ENCODE assay signal across 8 cellular contexts in genomic region chr1:183633676-183634343, GRCh38. TPM values are rescaled to one million over a fixed set of nuclear protein-coding genes. Genes with fewer than 3 reads are reported as not detected.
DNase-seq lines count a peak whose midpoint lies in the region; ATAC-seq and TF ChIP-seq lines count a peak whose summit lies in the region.

No MANE protein-coding gene starts in this region.

- H3K27me3 Mint-ChIP-seq in activated CD4-positive, alpha-beta T cell treated with anti-CD3 and anti-CD28 coated beads, Interleukin-2, amount 10 ng/mL, durations not matched to agents 7 days and 5 days = peaks cover 15% of the 10 kb centered on the region
- peaks cover 2% of the 10 kb centered on the region for H3K27me3 Mint-ChIP-seq in progenitor cell of endocrine pancreas

- CTCF ChIA-PET in activated CD4-positive, alpha-beta T cell treated with anti-CD3 and anti-CD28 coated beads, Interleukin-2, amount 10 ng/mL, durations not matched to agents 7 days and 5 days (lab: Charles Lee) = interaction anchor here (0.9 to 2.4 kb wide), 9 partner anchors 8 to 283 kb away, joined by 3 to 10 read pairs (median 5); partner anchors contain the start of gene APOBEC4

- no peaks in the 10 kb centered on the region for H3K9me3 Mint-ChIP-seq in activated CD4-positive, alpha-beta T cell treated with anti-CD3 and anti-CD28 coated beads, Interleukin-2, amount 10 ng/mL, durations not matched to agents 7 days and 5 days
- H3K9me3 Mint-ChIP-seq in progenitor cell of endocrine pancreas (ENCODE audit: low read depth) = no peaks in the 10 kb centered on the region

- POLR2A ChIA-PET in activated CD4-positive, alpha-beta T cell treated with anti-CD3 and anti-CD28 coated beads, Interleukin-2, amount 10 ng/mL, durations not matched to agents 7 days and 5 days (lab: Charles Lee) = interaction anchor here (0.6 to 1.1 kb wide), 2 partner anchors 155 to 163 kb away, joined by 3 read pairs; no protein-coding TSS in a partner anchor

- TF ChIP-seq CTCF in BE2C (IDR thresholded peaks at IDR 0.05; ENCODE audit: low read depth, low read length) (peak; percentile 75), GM12873 (IDR thresholded peaks at IDR 0.05; ENCODE audit: insufficient read depth, low read depth, low read length, missing control alignments) (peak; percentile 61), foreskin keratinocyte (conservative IDR thresholded peaks at IDR 0.05) (peak; percentile 66), progenitor cell of endocrine pancreas (IDR thresholded peaks at IDR 0.05; ENCODE audit: unreplicated experiment) (peak; percentile 57)

- ATAC-seq in HG02763 (IDR thresholded peaks at IDR 0.05; ENCODE audit: unreplicated experiment) (peak; percentile 50), foreskin keratinocyte (peak; percentile 20), left colon (no peak)

- peaks cover 48% of the 10 kb centered on the region for H3K4me1 Mint-ChIP-seq in activated CD4-positive, alpha-beta T cell treated with anti-CD3 and anti-CD28 coated beads, Interleukin-2, amount 10 ng/mL, durations not matched to agents 7 days and 5 days
- H3K4me1 Mint-ChIP-seq in progenitor cell of endocrine pancreas (ENCODE audit: low read depth) = peaks cover 30% of the 10 kb centered on the region

- intact Hi-C loops in left colon (cut with DNase I, micrococcal nuclease) = no loop called here

- H3K27ac Mint-ChIP-seq in activated CD4-positive, alpha-beta T cell treated with anti-CD3 and anti-CD28 coated beads, Interleukin-2, amount 10 ng/mL, durations not matched to agents 7 days and 5 days = peak overlapping the region; percentile 93
- peak overlapping the region; percentile 12 for H3K27ac Mint-ChIP-seq in progenitor cell of endocrine pancreas

- H3K27ac ChIP-seq in foreskin keratinocyte = no peak overlapping the region

- peak overlapping the region; percentile 100 for H3K4me3 Mint-ChIP-seq in activated CD4-positive, alpha-beta T cell treated with anti-CD3 and anti-CD28 coated beads, Interleukin-2, amount 10 ng/mL, durations not matched to agents 7 days and 5 days
- peak overlapping the region; percentile 100 for H3K4me3 Mint-ChIP-seq in progenitor cell of endocrine pancreas (ENCODE audit: low read depth)

- H3K27me3 ChIP-seq in BE2C (no peaks in the 10 kb centered on the region), foreskin keratinocyte (no peaks in the 10 kb centered on the region)

- H3K4me3 ChIP-seq in BE2C (ENCODE audit: low read depth, low read length) = peak overlapping the region; percentile 91

- DNase-seq in BE2C (peak; percentile 29), NCI-H2029 treated with DMSO at 0.1 percent for 48 hours (lab: John Stamatoyannopoulos, UW) (peak; percentile 24), foreskin keratinocyte (peak; percentile 59 to 76), progenitor cell of endocrine pancreas (ENCODE audit: low spot score, unreplicated experiment) (no peak), left colon (no peak)
- peak; percentile 52 for DNase-seq in activated CD4-positive, alpha-beta T cell treated with anti-CD3 and anti-CD28 coated beads, Interleukin-2, amount 10 ng/mL, durations not matched to agents 7 days and 5 days

- peaks cover 8% of the 10 kb centered on the region; the same call in 1 of the 2 replicates for H3K4me1 ChIP-seq in BE2C
- H3K4me1 ChIP-seq in foreskin keratinocyte = peaks cover 34% of the 10 kb centered on the region

- H3K9me3 ChIP-seq in BE2C = no peaks in the 10 kb centered on the region

- peaks cover 6% of the 10 kb centered on the region for H3K36me3 ChIP-seq in BE2C

- peaks cover 47% of the 10 kb centered on the region for H3K36me3 Mint-ChIP-seq in activated CD4-positive, alpha-beta T cell treated with anti-CD3 and anti-CD28 coated beads, Interleukin-2, amount 10 ng/mL, durations not matched to agents 7 days and 5 days (ENCODE audit: low read depth)
- H3K36me3 Mint-ChIP-seq in progenitor cell of endocrine pancreas (ENCODE audit: insufficient read depth) = peaks cover 6% of the 10 kb centered on the region

RNA-seq across cellular contexts. Expression of gene ARPC5, which starts 1.8 kb away (rescaled TPM):
- 92.3 TPM for polyA plus RNA-seq in BE2C (2012; ENCODE audit: insufficient read depth, insufficient read length, low read depth)
- 100 to 1,000 TPM; 257 to 273 TPM for total RNA-seq in activated CD4-positive, alpha-beta T cell treated with anti-CD3 and anti-CD28 coated beads, Interleukin-2, amount 10 ng/mL, durations not matched to agents 7 days and 5 days
- 187 and 212 TPM in 2 replicates for total RNA-seq in foreskin keratinocyte
- polyA plus RNA-seq in foreskin keratinocyte = 107 and 137 TPM in 2 replicates
- total RNA-seq in progenitor cell of endocrine pancreas = 68.0 and 69.3 TPM in 2 replicates
- total RNA-seq in left colon = 100 to 1,000 TPM; 153 to 169 TPM

RNA-seq across cellular contexts. Expression of gene APOBEC4, which starts 19.3 kb away (rescaled TPM):
- not detected for polyA plus RNA-seq in BE2C (2012; ENCODE audit: insufficient read depth, insufficient read length, low read depth)
- not detected for total RNA-seq in activated CD4-positive, alpha-beta T cell treated with anti-CD3 and anti-CD28 coated beads, Interleukin-2, amount 10 ng/mL, durations not matched to agents 7 days and 5 days
- total RNA-seq in foreskin keratinocyte = not detected in 2 replicates
- not detected in 2 replicates for polyA plus RNA-seq in foreskin keratinocyte
- not detected in 2 replicates for total RNA-seq in progenitor cell of endocrine pancreas
- total RNA-seq in left colon = under 1 TPM in 1 of 2 donors, not detected in 1; 0.25 TPM

RNA-seq across cellular contexts. Expression of gene NCF2, which starts 43.6 kb away (rescaled TPM):
- polyA plus RNA-seq in BE2C (2012; ENCODE audit: insufficient read depth, insufficient read length, low read depth) = not detected
- 10 to 100 TPM; 15.3 to 15.8 TPM for total RNA-seq in activated CD4-positive, alpha-beta T cell treated with anti-CD3 and anti-CD28 coated beads, Interleukin-2, amount 10 ng/mL, durations not matched to agents 7 days and 5 days
- total RNA-seq in foreskin keratinocyte (2.3 and 4.7 TPM in 2 replicates), progenitor cell of endocrine pancreas (0.67 and 1.7 TPM in 2 replicates), left colon (1 to 10 TPM; 3.1 to 7.0 TPM)
- polyA plus RNA-seq in foreskin keratinocyte = 1.7 and 3.5 TPM in 2 replicates

Comparison
In these comparisons a context has a peak if more than half of its experiments do, and no peak if none do; other contexts are left out.
1. DNase-seq: peak in BE2C (single experiment), NCI-H2029 treated with DMSO at 0.1 percent for 48 hours (single experiment), activated CD4-positive, alpha-beta T cell treated with anti-CD3 and anti-CD28 coated beads, Interleukin-2, amount 10 ng/mL, durations not matched to agents 7 days and 5 days (single experiment) and foreskin keratinocyte (2 of 2); none in progenitor cell of endocrine pancreas (single experiment) and left colon (0 of 2).
2. Peak in every context shown above with its lines, with median percentiles within 50 percentile points of each other: CTCF ChIP-seq.